20 cellular contexts compared by ENCODE assay signal in the genomic region with DNA sequence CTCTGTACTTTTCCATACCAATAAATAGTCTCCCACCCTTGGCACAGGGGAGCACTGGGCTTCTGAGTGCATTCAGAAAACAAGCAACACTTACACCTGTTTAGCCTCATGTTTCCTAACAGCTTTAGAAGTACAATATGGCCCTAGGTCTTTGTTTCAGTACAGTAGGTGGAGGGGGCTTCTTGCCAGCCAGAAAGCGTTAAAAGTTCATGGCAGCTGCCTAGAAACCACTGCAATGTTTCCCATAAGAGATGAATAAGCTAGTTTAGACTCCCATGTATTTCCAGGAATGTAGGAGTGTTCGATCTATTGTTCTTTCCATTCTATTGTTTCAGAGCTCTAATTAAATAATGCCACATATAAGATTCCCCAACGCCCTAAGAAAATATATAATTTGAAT.
"Had no signal": no experiment of that assay in that cellular context is flagged by ENCODE, and none has a peak within 500 bp of the region (broad histone marks: within the 10 kb centered on the region; RNA-seq: fewer than 3 reads in every experiment).

No MANE protein-coding gene starts in this region.

- H3K4me2 ChIP-seq: neural progenitor cell had no signal

- H3K27ac ChIP-seq: coronary artery, dorsolateral prefrontal cortex, esophagus muscularis mucosa, neural progenitor cell, parathyroid adenoma, right lobe of liver, stomach, thyroid gland had no signal

- ATAC-seq: left lobe of liver; mucosa of descending colon; naive thymus-derived CD4-positive, alpha-beta T cell; right lobe of liver; stimulated activated effector memory CD8-positive, alpha-beta T cell treated with anti-CD3 and anti-CD28 coated beads, Interleukin-12 subunit alpha, Interleukin-12 subunit beta, amount 100 ng/mL, for 72 hours had no signal

- DNase-seq: dorsolateral prefrontal cortex; effector CD4-positive, alpha-beta T cell; mucosa of descending colon; naive thymus-derived CD4-positive, alpha-beta T cell; right lobe of liver; stimulated activated CD4-positive, alpha-beta T cell treated with anti-CD3 and anti-CD28 coated beads, Interleukin-2, amount 100 ng/mL, for 24 hours; stimulated activated CD4-positive, alpha-beta T cell treated with anti-CD3 and anti-CD28 coated beads, Interleukin-4, amount 100 ng/mL, for 24 hours; stimulated activated naive CD4-positive, alpha-beta T cell treated with Interleukin-2 at 50 U/mL for 16 hours; stomach; thyroid gland; trophoblast cell had no signal

- H2AFZ ChIP-seq: neural progenitor cell, parathyroid adenoma had no signal

- H3K9me3 ChIP-seq: esophagus muscularis mucosa, mucosa of descending colon, right lobe of liver, stomach, thyroid gland had no signal

- H3K9ac ChIP-seq: neural progenitor cell, parathyroid adenoma had no signal

- FAIRE-seq: frontal cortex, keratinocyte had no signal

- H3K36me3 ChIP-seq: esophagus muscularis mucosa, neural progenitor cell, right lobe of liver, stomach, thyroid gland had no signal

- H3K4me1 ChIP-seq: esophagus muscularis mucosa, right lobe of liver had no signal

- H3K27me3 ChIP-seq: dorsolateral prefrontal cortex, esophagus muscularis mucosa, neural progenitor cell, right lobe of liver, stomach, thyroid gland had no signal

- H3K4me3 ChIP-seq: coronary artery, dorsolateral prefrontal cortex, esophagus muscularis mucosa, lung, mucosa of descending colon, neural progenitor cell, right lobe of liver, stomach, thyroid gland had no signal

- H3K79me2 ChIP-seq: parathyroid adenoma had no signal
